In genomic region chr2:174595415-174595814, GRCh38 we compare ENCODE assay signal across 9 cellular contexts. TPM values are rescaled to one million over a fixed set of nuclear protein-coding genes. Genes with fewer than 3 reads are reported as not detected.
DNase-seq lines count a peak whose midpoint lies in the region; ATAC-seq, FAIRE-seq and TF ChIP-seq lines count a peak whose summit lies in the region.
"Had no signal": no experiment of that assay in that cellular context is flagged by ENCODE, and none has a peak within 500 bp of the region (broad histone marks: within the 10 kb centered on the region; RNA-seq: fewer than 3 reads in every experiment).

No MANE protein-coding gene starts in this region.

- peak; percentile 43 for ATAC-seq in GM12878
- no peak for ATAC-seq in psoas muscle

- RAD21 ChIA-PET in GM12878 (lab: Charles Lee; ENCODE audit: unreplicated experiment), result interaction anchor here (0.6 to 19.4 kb wide), 8 partner anchors 10 to 103 kb away, joined by 3 to 294 read pairs (median 43); no protein-coding TSS in a partner anchor

- FAIRE-seq in GM12878 (lab: Jason Lieb, UNC), result no peak

- POLR2A ChIA-PET in GM12878 (lab: Charles Lee), result interaction anchor here (0.6 to 11.7 kb wide), 11 partner anchors 8 to 573 kb away, joined by 3 to 246 read pairs (median 8); no protein-coding TSS in a partner anchor

- TF ChIP-seq CTCF in GM12875 (IDR thresholded peaks at IDR 0.05; ENCODE audit: borderline replicate concordance, insufficient read depth, low read depth, low read length), result no peak
- TF ChIP-seq CTCF in GM12878 (IDR thresholded peaks at IDR 0.05 in 2 of 3, conservative IDR thresholded peaks at IDR 0.05 in 1 of 3; ENCODE audit: control insufficient read depth in 2 of 3, extremely low read depth in 1 of 3, insufficient read depth in 1 of 3, low read depth in 3 of 3, low read length in 3 of 3), result no peak
- no peak for TF ChIP-seq CTCF in psoas muscle (IDR thresholded peaks at IDR 0.05)

- intact Hi-C loops in GM12878 (cut with micrococcal nuclease; ENCODE audit: unreplicated experiment) (loop anchor here (5.0 to 10.0 kb wide), 2 partner anchors 103 to 631 kb away; partner anchors contain the start of gene SP3), psoas muscle (cut with DNase I) (no loop called here)

- peaks cover 33% of the 10 kb centered on the region for H3K4me1 ChIP-seq in GM12878 (ENCODE audit: control insufficient read depth, insufficient read depth, low read length)
- no peaks in the 10 kb centered on the region for H3K4me1 ChIP-seq in psoas muscle

- no peaks in the 10 kb centered on the region for H4K20me1 ChIP-seq in GM12878 (ENCODE audit: control insufficient read depth, insufficient read depth)

- H3K9me3 ChIP-seq in KOPT-K1 (ENCODE audit: insufficient read depth, low read length, poor library complexity, severe bottlenecking) (no peaks in the 10 kb centered on the region), GM12878 (replicated peaks; ENCODE audit: control insufficient read depth, insufficient read depth, low read length) (peaks cover 4% of the 10 kb centered on the region; the same call in 2 of the 3 replicates), psoas muscle (no peaks in the 10 kb centered on the region)

- 1% methylated on average over 3 of the region's 3 CpGs for WGBS in GM12878 (ENCODE audit: insufficient coverage, insufficient replicate concordance, low lambda C conversion rate, missing lambda C conversion rate)
- 72 to 87% (median 79%) methylated on average over 3 of the region's 3 CpGs for WGBS in psoas muscle, 3 donors

- SMC1A ChIA-PET in GM12878 (lab: Charles Lee; ENCODE audit: uncharacterized antibody, unreplicated experiment), result interaction anchor here (0.6 to 31.8 kb wide), 11 partner anchors 14 to 1240 kb away, joined by 3 to 537 read pairs (median 3); partner anchors contain the start of gene WIPF1

- peak overlapping the region; percentile 87 for H3K4me2 ChIP-seq in GM12878 (ENCODE audit: control insufficient read depth, insufficient read depth)

- DNase-seq in GM12878 (ENCODE audit: low read depth, low spot score) (no peak), psoas muscle (no peak), cortex of kidney (lab: John Stamatoyannopoulos, UW) (no peak), dedifferentiated amniotic fluid mesenchymal stem cell (ENCODE audit: extremely low spot score) (no peak), T-helper 9 cell (no peak), NCI-H1105 (lab: John Stamatoyannopoulos, UW) (no peak)
- DNase-seq: activated CD4-positive, alpha-beta T cell treated with anti-CD3 and anti-CD28 coated beads for 1 hour had no signal

- TF ChIP-seq RAD21 in GM12878 (IDR thresholded peaks at IDR 0.05; ENCODE audit: insufficient read depth, low read depth, low read length), result no peak

- TF ChIP-seq EP300 in GM12878 (IDR thresholded peaks at IDR 0.05; ENCODE audit: borderline replicate concordance in 1 of 2, control insufficient read depth in 1 of 2, low read depth in 2 of 2, low read length in 2 of 2), result no peak

- H3K4me3 ChIP-seq in GM12875 (ENCODE audit: low read depth, low read length) (peak overlapping the region; percentile 51), GM12878 (peak overlapping the region; percentile 74), psoas muscle (peak overlapping the region; percentile 23)

- H3K27ac ChIP-seq in KOPT-K1 (ENCODE audit: low read depth, low read length, poor library complexity, severe bottlenecking) (peak overlapping the region; percentile 98), GM12878 (ENCODE audit: control insufficient read depth, insufficient read depth) (peak overlapping the region; percentile 95), psoas muscle (no peak overlapping the region)

- H3K27me3 ChIP-seq in GM12878 (replicated peaks in 1 of 2; ENCODE audit: control insufficient read depth in 2 of 2, insufficient read depth in 2 of 2, low read length in 1 of 2), result no peaks in the 10 kb centered on the region
- no peaks in the 10 kb centered on the region for H3K27me3 ChIP-seq in psoas muscle (ENCODE audit: insufficient read depth in 3 of 3, low read length in 2 of 3)

- H3K36me3 ChIP-seq in KOPT-K1 (ENCODE audit: insufficient read depth, low read length), result peaks cover 12% of the 10 kb centered on the region
- H3K36me3 ChIP-seq in GM12878 (ENCODE audit: control insufficient read depth in 2 of 2, insufficient read depth in 2 of 2, low read length in 1 of 2), result peaks cover 1 to 6% of the 10 kb centered on the region in 2 experiments
- no peaks in the 10 kb centered on the region for H3K36me3 ChIP-seq in psoas muscle (ENCODE audit: insufficient read depth in 1 of 2, low read depth in 1 of 2)

- no peak overlapping the region for H2AFZ ChIP-seq in GM12878 (ENCODE audit: control insufficient read depth, low read depth, low read length)

- no TSS peak for BruUV-seq in GM12878 (replicated peaks; lab: Mats Ljungman, UMichigan)

- CTCF ChIA-PET in GM12878 (lab: Yijun Ruan, JAX), result interaction anchor here (0.5 to 31.2 kb wide), 10 partner anchors 8 to 573 kb away, joined by 3 to 534 read pairs (median 10); partner anchors contain the start of gene ATF2

- H3K79me2 ChIP-seq in GM12878 (ENCODE audit: control insufficient read depth, insufficient read depth, low read length), result peaks cover 96% of the 10 kb centered on the region

- in situ Hi-C loops in GM12878 (cut with MboI), result loop anchor here (25.0 kb wide), 1 partner anchor 92 kb away; no protein-coding TSS in a partner anchor

- H3K9ac ChIP-seq in GM12878 (ENCODE audit: control insufficient read depth, insufficient read depth, low read length), result peak overlapping the region; percentile 90

- no peak for TF ChIP-seq POLR2A in GM12878 (IDR thresholded peaks at IDR 0.05; ENCODE audit: low read depth, low read length)

TF ChIP-seq in GM12878, 131 proteins besides CTCF, POLR2A, EP300 and RAD21 (continues in another document):
- peak; percentile 27 for TF ChIP-seq E2F8 (IDR thresholded peaks at IDR 0.05; ENCODE audit: low read depth, partially characterized antibody)
- 0 out of 2 replicates have a peak, but pooled peaks have one; percentile 57 for TF ChIP-seq MXI1 (IDR thresholded peaks at IDR 0.05; ENCODE audit: low read depth, low read length)
- TF ChIP-seq RUNX3 (IDR thresholded peaks at IDR 0.05; ENCODE audit: low read length), result peak; percentile 18; the same call in 1 of the 2 replicates
- TF ChIP-seq MLLT1 (IDR thresholded peaks at IDR 0.05), result peak; percentile 68
- no peak for TF ChIP-seq ESRRA (IDR thresholded peaks at IDR 0.05; ENCODE audit: low read length)
- TF ChIP-seq YY1 (IDR thresholded peaks at IDR 0.05; ENCODE audit: low read depth, low read length), result 0 out of 2 replicates have a peak, but pooled peaks have one; percentile 3
- TF ChIP-seq CBX3 (IDR thresholded peaks at IDR 0.05; ENCODE audit: borderline replicate concordance, low read depth), result no peak
- TF ChIP-seq MTA2 (IDR thresholded peaks at IDR 0.05; ENCODE audit: low read depth), result peak; percentile 29; the same call in 1 of the 2 replicates

RNA-seq across cellular contexts. Expression of gene WIPF1, which starts 2.2 kb away (rescaled TPM):
- total RNA-seq in GM12878 (2013; cell fraction: nucleolus; rRNA removed), result 126 and 131 TPM in 2 replicates
- total RNA-seq in GM12878 (2014; rRNA removed), result 23.9 and 25.2 TPM in 2 replicates
- 52.1 and 57.1 TPM in 2 replicates for total RNA-seq in GM12878 (2014; rRNA removed; fragmentation: Illumina TruSeq; extraction: Trizol)
- total RNA-seq in GM12878 (2021), result 135 and 141 TPM in 2 replicates
- polyA plus RNA-seq in GM12878 (2011; ENCODE audit: low read depth), result 45.3 TPM
- 96.8 and 110 TPM in 2 replicates for polyA plus RNA-seq in GM12878 (2011; rRNA removed)
- 103 and 160 TPM in 2 replicates for polyA plus RNA-seq in GM12878 (2011; cell fraction: cytosol; rRNA removed)
- polyA plus RNA-seq in GM12878 (2011; cell fraction: nucleus; rRNA removed), result 112 and 138 TPM in 2 replicates
- 115 and 116 TPM in 2 replicates for polyA plus RNA-seq in GM12878 (2012)
- polyA plus RNA-seq in GM12878 (2014; fragmentation: Illumina TruSeq; extraction: Trizol), result 185 and 188 TPM in 2 replicates
- polyA plus RNA-seq in GM12878 (2014; fragmentation: Nextera tagmentation; extraction: Ambion mirVana), result 10 to 100 TPM; 23.1 to 28.6 TPM
- 66.7 and 68.8 TPM in 2 replicates for polyA plus RNA-seq in GM12878 (2014; rRNA removed)
- polyA plus RNA-seq in GM12878 (2016; fragmentation: Nextera tagmentation; extraction: Ambion mirVana), result 10 to 100 TPM; 71.2 to 77.5 TPM
- 114 and 136 TPM in 2 replicates for polyA minus RNA-seq in GM12878 (2011; rRNA and poly(A)+ RNA removed)
- 56.0 and 63.3 TPM in 2 replicates for polyA minus RNA-seq in GM12878 (2011; cell fraction: cytosol; rRNA and poly(A)+ RNA removed)
- polyA minus RNA-seq in GM12878 (2011; cell fraction: nucleus; rRNA and poly(A)+ RNA removed), result 84.1 and 152 TPM in 2 replicates
- total RNA-seq in psoas muscle, result 10 to 100 TPM in 1 of 4 donors, 1 to 10 TPM in 3; 6.2 to 10.0 (median 8.0) TPM
- polyA plus RNA-seq in psoas muscle, result 1 to 10 TPM; 3.4 to 3.9 (median 3.4) TPM

Comparison
In these comparisons a context has a peak if more than half of its experiments do, and no peak if none do; other contexts are left out.
1. H3K4me3 ChIP-seq: peak in every context shown above with its lines; median percentile 74 in GM12878; 51 in GM12875; 23 in psoas muscle.